ENCODE assay signal across 11 cellular contexts in genomic region chr4:101693842-101694398, GRCh38.
A peak's percentile ranks its signal among the peaks of the same experiment; 100 is the strongest.
DNase-seq lines count a peak whose midpoint lies in the region; ATAC-seq and TF ChIP-seq lines count a peak whose summit lies in the region.
"Had no signal": no experiment of that assay in that cellular context is flagged by ENCODE, and none has a peak within 500 bp of the region (broad histone marks: within the 10 kb centered on the region; RNA-seq: fewer than 3 reads in every experiment).

No MANE protein-coding gene starts in this region.

- peaks cover 12% of the 10 kb centered on the region for H3K27me3 Mint-ChIP-seq in activated CD4-positive, alpha-beta T cell treated with anti-CD3 and anti-CD28 coated beads for 36 hours

- POLR2A ChIA-PET in activated CD4-positive, alpha-beta T cell treated with anti-CD3 and anti-CD28 coated beads for 36 hours (lab: Charles Lee) = no interaction called here

- no peak for TF ChIP-seq POLR2A in erythroblast (IDR thresholded peaks at IDR 0.05; ENCODE audit: low read length)

- H3K4me3 ChIP-seq in GM12864 (ENCODE audit: low read depth, low read length) (no peak overlapping the region), RWPE2 (ENCODE audit: severe bottlenecking) (no peak overlapping the region)
- H3K4me3 ChIP-seq: lung had no signal

- H3K9me3 ChIP-seq in RWPE2 (ENCODE audit: severe bottlenecking) = no peaks in the 10 kb centered on the region

- peaks cover 8% of the 10 kb centered on the region for H3K4me1 ChIP-seq in RWPE2 (ENCODE audit: insufficient read depth, poor library complexity, severe bottlenecking)

- no peaks in the 10 kb centered on the region for H3K4me1 Mint-ChIP-seq in activated CD4-positive, alpha-beta T cell treated with anti-CD3 and anti-CD28 coated beads for 36 hours

- DNase-seq in GM12864 (ENCODE audit: low read depth) (peak; percentile 5), RWPE2 (ENCODE audit: low spot score) (peak; percentile 52), NCI-H226 (no peak), erythroblast (lab: John Stamatoyannopoulos, UW) (no peak)
- DNase-seq in stimulated activated CD8-positive, alpha-beta memory T cell treated with anti-CD3 and anti-CD28 coated beads, Interleukin-4, amount 100 ng/mL, for 48 hours = no peak
- no peak for DNase-seq in activated CD4-positive, alpha-beta T cell treated with anti-CD3 and anti-CD28 coated beads for 36 hours
- DNase-seq: activated CD4-positive, alpha-beta T cell treated with anti-CD3 and anti-CD28 coated beads, Interleukin-2, amount 50 U/mL, for 4 hours had no signal

- peak; percentile 71 for ATAC-seq in GM21528 (IDR thresholded peaks at IDR 0.05; ENCODE audit: low FRiP score, unreplicated experiment)
- ATAC-seq in HG03571 (IDR thresholded peaks at IDR 0.05; ENCODE audit: unreplicated experiment) = peak; percentile 86
- ATAC-seq in RWPE2 (ENCODE audit: low read depth) = peak; percentile 95
- ATAC-seq in activated CD4-positive, alpha-beta T cell treated with anti-CD3 and anti-CD28 coated beads for 36 hours = no peak

- no peaks in the 10 kb centered on the region for H3K36me3 ChIP-seq in RWPE2 (ENCODE audit: low read depth)

- intact Hi-C loops in activated CD4-positive, alpha-beta T cell treated with anti-CD3 and anti-CD28 coated beads for 36 hours (cut with DNase I, micrococcal nuclease) = no loop called here

- no peak overlapping the region for H3K27ac ChIP-seq in RWPE2 (ENCODE audit: poor library complexity, severe bottlenecking)
- H3K27ac ChIP-seq: KMS-11 had no signal

- no peaks in the 10 kb centered on the region for H3K36me3 Mint-ChIP-seq in activated CD4-positive, alpha-beta T cell treated with anti-CD3 and anti-CD28 coated beads for 36 hours (ENCODE audit: low read depth)

- no peaks in the 10 kb centered on the region for H3K27me3 ChIP-seq in RWPE2 (ENCODE audit: insufficient read depth, poor library complexity, severe bottlenecking)

- CTCF ChIA-PET in activated CD4-positive, alpha-beta T cell treated with anti-CD3 and anti-CD28 coated beads for 36 hours (lab: Charles Lee) = no interaction called here

- no peak overlapping the region for H3K4me3 Mint-ChIP-seq in activated CD4-positive, alpha-beta T cell treated with anti-CD3 and anti-CD28 coated beads for 36 hours

- H3K9me3 Mint-ChIP-seq in activated CD4-positive, alpha-beta T cell treated with anti-CD3 and anti-CD28 coated beads for 36 hours (ENCODE audit: low read depth) = no peaks in the 10 kb centered on the region

- no peak overlapping the region for H3K27ac Mint-ChIP-seq in activated CD4-positive, alpha-beta T cell treated with anti-CD3 and anti-CD28 coated beads for 36 hours

- TF ChIP-seq CTCF in GM12864 (IDR thresholded peaks at IDR 0.05; ENCODE audit: low read depth, low read length, missing control alignments) (no peak), RWPE2 (IDR thresholded peaks at IDR 0.05; ENCODE audit: poor library complexity, severe bottlenecking) (no peak)

Comparison
In these comparisons a context has a peak if more than half of its experiments do, and no peak if none do; other contexts are left out.
1. DNase-seq: peak in GM12864 (single experiment) and RWPE2 (single experiment); none in NCI-H226 (single experiment), erythroblast (0 of 2), stimulated activated CD8-positive, alpha-beta memory T cell treated with anti-CD3 and anti-CD28 coated beads, Interleukin-4, amount 100 ng/mL, for 48 hours (single experiment) and activated CD4-positive, alpha-beta T cell treated with anti-CD3 and anti-CD28 coated beads for 36 hours (single experiment).